ENCODE assay signal across 12 cellular contexts in genomic region chr12:122868471-122869177, GRCh38. TPM values are rescaled to one million over a fixed set of nuclear protein-coding genes. Genes with fewer than 3 reads are reported as not detected.
DNase-seq lines count a peak whose midpoint lies in the region; ATAC-seq and TF ChIP-seq lines count a peak whose summit lies in the region.
"Had no signal": no experiment of that assay in that cellular context is flagged by ENCODE, and none has a peak within 500 bp of the region (broad histone marks: within the 10 kb centered on the region; RNA-seq: fewer than 3 reads in every experiment).

No MANE protein-coding gene starts in this region.

- H3K27ac Mint-ChIP-seq in central memory CD8-positive, alpha-beta T cell (ENCODE audit: low read depth), result peak overlapping the region; percentile 71
- peak overlapping the region; percentile 68 for H3K27ac Mint-ChIP-seq in memory B cell
- H3K27ac Mint-ChIP-seq in activated naive CD4-positive, alpha-beta T cell treated with anti-CD3 and anti-CD28 coated beads for 36 hours, result no peak overlapping the region

- peaks cover 34% of the 10 kb centered on the region for H3K4me1 Mint-ChIP-seq in central memory CD8-positive, alpha-beta T cell
- H3K4me1 Mint-ChIP-seq in memory B cell, result peaks cover 45% of the 10 kb centered on the region
- H3K4me1 Mint-ChIP-seq in activated naive CD4-positive, alpha-beta T cell treated with anti-CD3 and anti-CD28 coated beads for 36 hours (ENCODE audit: low read depth), result peaks cover 29% of the 10 kb centered on the region

- peak overlapping the region; percentile 13 for H3K4me3 Mint-ChIP-seq in central memory CD8-positive, alpha-beta T cell
- H3K4me3 Mint-ChIP-seq in memory B cell, result no peak overlapping the region
- H3K4me3 Mint-ChIP-seq in activated naive CD4-positive, alpha-beta T cell treated with anti-CD3 and anti-CD28 coated beads for 36 hours, result no peak overlapping the region

- H3K36me3 Mint-ChIP-seq in central memory CD8-positive, alpha-beta T cell (ENCODE audit: insufficient read depth), result peaks cover 53% of the 10 kb centered on the region
- H3K36me3 Mint-ChIP-seq in memory B cell, result peaks cover 17% of the 10 kb centered on the region
- H3K36me3 Mint-ChIP-seq in activated naive CD4-positive, alpha-beta T cell treated with anti-CD3 and anti-CD28 coated beads for 36 hours (ENCODE audit: low read depth), result peaks cover 27% of the 10 kb centered on the region

- H3K27me3 Mint-ChIP-seq in central memory CD8-positive, alpha-beta T cell, result no peaks in the 10 kb centered on the region
- H3K27me3 Mint-ChIP-seq in memory B cell, result no peaks in the 10 kb centered on the region
- H3K27me3 Mint-ChIP-seq in activated naive CD4-positive, alpha-beta T cell treated with anti-CD3 and anti-CD28 coated beads for 36 hours (ENCODE audit: low read depth), result peaks cover 16% of the 10 kb centered on the region

- peak; percentile 1 for DNase-seq in activated CD8-positive, alpha-beta memory T cell treated with anti-CD3 and anti-CD28 coated beads, Interleukin-2, amount 50 U/mL, for 4 hours
- DNase-seq in activated CD8-positive, alpha-beta memory T cell treated with anti-CD3 and anti-CD28 coated beads for 24 hours, result no peak
- DNase-seq in central memory CD8-positive, alpha-beta T cell (ENCODE audit: low spot score in 2 of 2), result no peak
- DNase-seq in memory B cell (ENCODE audit: low spot score in 2 of 2) (no peak), suprapubic skin (ENCODE audit: low spot score in 2 of 2) (peak in 1 of 2 donors; percentile 71), DMS53 treated with DMSO at 0.1 percent for 48 hours (lab: John Stamatoyannopoulos, UW; ENCODE audit: unreplicated experiment) (no peak), Kasumi-1 (lab: John Stamatoyannopoulos, UW) (no peak)
- no peak for DNase-seq in activated naive CD4-positive, alpha-beta T cell treated with anti-CD3 and anti-CD28 coated beads for 36 hours
- DNase-seq: 8988T; activated CD4-positive, alpha-beta T cell treated with anti-CD3 and anti-CD28 coated beads, Interleukin-2, amount 50 U/mL, for 48 hours; activated naive CD4-positive, alpha-beta T cell treated with Interleukin-2 at 50 U/mL for 16 hours had no signal

- peaks cover 68% of the 10 kb centered on the region for H3K4me1 ChIP-seq in suprapubic skin

- H3K4me3 ChIP-seq in suprapubic skin, result no peak overlapping the region
- H3K4me3 ChIP-seq: left lung had no signal

- no peak for TF ChIP-seq EP300 in suprapubic skin (IDR thresholded peaks at IDR 0.05)

- no peak for TF ChIP-seq POLR2A in suprapubic skin (IDR thresholded peaks at IDR 0.05)

- H3K36me3 ChIP-seq in suprapubic skin, result peaks cover 47% of the 10 kb centered on the region

- no peaks in the 10 kb centered on the region for H3K27me3 ChIP-seq in suprapubic skin
- H3K27me3 ChIP-seq: left lung had no signal

- H3K9me3 Mint-ChIP-seq in central memory CD8-positive, alpha-beta T cell, result no peaks in the 10 kb centered on the region
- H3K9me3 Mint-ChIP-seq in memory B cell, result no peaks in the 10 kb centered on the region
- no peaks in the 10 kb centered on the region for H3K9me3 Mint-ChIP-seq in activated naive CD4-positive, alpha-beta T cell treated with anti-CD3 and anti-CD28 coated beads for 36 hours

- intact Hi-C loops in activated naive CD4-positive, alpha-beta T cell treated with anti-CD3 and anti-CD28 coated beads for 36 hours (cut with micrococcal nuclease), result no loop called here

- H3K9me3 ChIP-seq in suprapubic skin, result no peaks in the 10 kb centered on the region
- H3K9me3 ChIP-seq: left lung had no signal

- CTCF ChIA-PET in activated naive CD4-positive, alpha-beta T cell treated with anti-CD3 and anti-CD28 coated beads for 36 hours (lab: Charles Lee), result interaction anchor here (1.1 to 1.6 kb wide), 2 partner anchors 75 to 84 kb away, joined by 3 read pairs; no protein-coding TSS in a partner anchor

- no peak for ATAC-seq in central memory CD8-positive, alpha-beta T cell (replicated peaks; ENCODE audit: extremely low read depth, poor library complexity, severe bottlenecking)
- no peak for ATAC-seq in memory B cell (ENCODE audit: low read depth)
- ATAC-seq: left lung had no signal

- H3K27ac ChIP-seq in suprapubic skin, result peak overlapping the region; percentile 61

- no peak for TF ChIP-seq CTCF in suprapubic skin (IDR thresholded peaks at IDR 0.05)

- 89% methylated on average over 13 of the region's 13 CpGs for WGBS in suprapubic skin

RNA-seq across cellular contexts. Expression of gene VPS37B, which starts 27.3 kb away (rescaled TPM):
- 10 to 100 TPM; 42.0 to 67.1 (median 63.0) TPM for total RNA-seq in suprapubic skin
- total RNA-seq in activated naive CD4-positive, alpha-beta T cell treated with anti-CD3 and anti-CD28 coated beads for 36 hours, result 10 to 100 TPM; 15.6 TPM

RNA-seq across cellular contexts. Expression of gene HIP1R, which starts 33.4 kb away (rescaled TPM):
- 100 to 1,000 TPM; 162 to 289 (median 200) TPM for total RNA-seq in suprapubic skin
- 10 to 100 TPM; 18.5 to 21.2 TPM for total RNA-seq in activated naive CD4-positive, alpha-beta T cell treated with anti-CD3 and anti-CD28 coated beads for 36 hours

Comparison
In these comparisons a context has a peak if more than half of its experiments do, and no peak if none do; other contexts are left out.
1. RNA of gene HIP1R, which starts 33.4 kb away (total RNA-seq): 162 to 289 TPM in suprapubic skin; 18.5 to 21.2 TPM in activated naive CD4-positive, alpha-beta T cell treated with anti-CD3 and anti-CD28 coated beads for 36 hours; every median in the first group is over 4 times any median in the second.